In genomic region chr1:205061665-205062069, GRCh38 we compare ENCODE assay signal across 8 cellular contexts. TPM values are rescaled to one million over a fixed set of nuclear protein-coding genes. Genes with fewer than 3 reads are reported as not detected.
DNase-seq lines count a peak whose midpoint lies in the region; ATAC-seq and TF ChIP-seq lines count a peak whose summit lies in the region.

No MANE protein-coding gene starts in this region.

- intact Hi-C loops in sciatic nerve (cut with DNase I): loop anchor here (5.0 kb wide), 1 partner anchor 74 kb away; no protein-coding TSS in a partner anchor

- no peak overlapping the region for H3K27ac ChIP-seq in right atrium auricular region

- H3K4me1 ChIP-seq in right atrium auricular region: peaks cover 0 to 8% of the 10 kb centered on the region in 2 donors

- ATAC-seq in sciatic nerve (peak; percentile 72), GM21447 (IDR thresholded peaks at IDR 0.05; ENCODE audit: unreplicated experiment) (no peak), HG02852 (IDR thresholded peaks at IDR 0.05; ENCODE audit: unreplicated experiment) (no peak)

- no peaks in the 10 kb centered on the region for H3K9me3 ChIP-seq in right atrium auricular region

- no peaks in the 10 kb centered on the region for H3K27me3 ChIP-seq in right atrium auricular region

- TF ChIP-seq CTCF in GM10266 (IDR thresholded peaks at IDR 0.05; ENCODE audit: control insufficient read depth, insufficient read depth, low read depth, missing control alignments) (peak; percentile 88), right atrium auricular region (IDR thresholded peaks at IDR 0.05) (peak; percentile 67 to 89)

- DNase-seq in GM10266 (ENCODE audit: extremely low spot score): peak; percentile 79
- DNase-seq in NCI-H146 (lab: John Stamatoyannopoulos, UW): peak; percentile 74
- peak; percentile 10 to 69 (median 51) for DNase-seq in T-helper 2 cell
- DNase-seq in anterior cingulate cortex (lab: John Stamatoyannopoulos, UW): peak in 55 of 58 donors; percentile 36 to 92 (median 77)
- peak; percentile 71 for DNase-seq in right atrium auricular region (ENCODE audit: low spot score)
- DNase-seq in sciatic nerve (ENCODE audit: low spot score): peak; percentile 88

- no peaks in the 10 kb centered on the region for H3K36me3 ChIP-seq in right atrium auricular region

- no peak overlapping the region for H3K4me3 ChIP-seq in right atrium auricular region

RNA-seq across cellular contexts. Expression of gene CNTN2, which starts 18.7 kb away (rescaled TPM):
- total RNA-seq in right atrium auricular region (under 1 TPM; 0.41 to 0.67 TPM), sciatic nerve (8.0 TPM)

RNA-seq across cellular contexts. Expression of gene TMEM81, which starts 22.6 kb away (rescaled TPM):
- total RNA-seq in right atrium auricular region (1 to 10 TPM; 2.4 to 2.9 TPM), sciatic nerve (2.8 TPM)
